ENCODE assay signal across 14 cellular contexts in the genomic region with DNA sequence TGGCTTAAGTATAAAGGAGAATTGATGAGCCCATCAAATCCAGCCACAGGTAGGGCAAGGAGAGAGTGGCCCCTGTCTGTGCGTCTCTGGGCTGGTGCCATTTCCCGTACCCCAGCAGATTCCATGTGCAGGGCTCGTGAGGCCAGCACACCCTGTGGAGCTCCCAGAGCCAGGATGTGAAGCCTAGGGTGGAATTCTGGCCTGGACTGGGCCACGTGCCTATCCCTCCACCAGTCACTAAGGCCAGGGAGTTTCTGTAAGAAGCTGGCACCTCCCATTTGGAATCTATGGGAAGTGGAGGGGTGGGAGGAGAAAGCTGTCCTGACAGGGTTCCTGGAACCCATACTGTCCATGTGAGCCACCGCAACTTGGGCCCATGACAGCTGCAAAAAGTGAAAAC.
"Had no signal": no experiment of that assay in that cellular context is flagged by ENCODE, and none has a peak within 500 bp of the region (broad histone marks: within the 10 kb centered on the region; RNA-seq: fewer than 3 reads in every experiment).

No MANE protein-coding gene starts in this region.

- FAIRE-seq: kidney had no signal

- H3K4me3 Mint-ChIP-seq: activated CD4-positive, alpha-beta memory T cell treated with anti-CD3 and anti-CD28 coated beads for 36 hours; activated T-helper 1 cell treated with anti-CD3 and anti-CD28 coated beads, Interleukin-12 subunit alpha, Interleukin-12 subunit beta, Interleukin-2, Interleukin-4 antibody, amounts not matched to agents 30 ng/mL and 10 ng/mL and 1 ng/mL, durations not matched to agents 14 hours and 24 hours and 36 hours; central memory CD8-positive, alpha-beta T cell; naive thymus-derived CD8-positive, alpha-beta T cell had no signal

- H3K4me3 ChIP-seq: body of pancreas, gastrocnemius medialis had no signal

- H3K27ac ChIP-seq: body of pancreas, neutrophil had no signal

- ATAC-seq: naive thymus-derived CD8-positive, alpha-beta T cell had no signal

- DNase-seq: activated CD4-positive, alpha-beta memory T cell treated with anti-CD3 and anti-CD28 coated beads for 36 hours; activated CD4-positive, alpha-beta T cell treated with anti-CD3 and anti-CD28 coated beads for 1 hour; activated naive CD4-positive, alpha-beta T cell; body of pancreas; effector memory CD4-positive, alpha-beta T cell; gastrocnemius medialis; kidney; midbrain; naive thymus-derived CD8-positive, alpha-beta T cell; stimulated activated naive CD4-positive, alpha-beta T cell treated with Interleukin-2 at 50 U/mL for 16 hours; SW 1271 had no signal

- H3K36me3 ChIP-seq: gastrocnemius medialis had no signal

- H3K27me3 ChIP-seq: body of pancreas, gastrocnemius medialis, neutrophil had no signal

- H3K27ac Mint-ChIP-seq: activated CD4-positive, alpha-beta memory T cell treated with anti-CD3 and anti-CD28 coated beads for 36 hours; activated T-helper 1 cell treated with anti-CD3 and anti-CD28 coated beads, Interleukin-12 subunit alpha, Interleukin-12 subunit beta, Interleukin-2, Interleukin-4 antibody, amounts not matched to agents 30 ng/mL and 10 ng/mL and 1 ng/mL, durations not matched to agents 14 hours and 24 hours and 36 hours; naive thymus-derived CD8-positive, alpha-beta T cell had no signal

- H3K9me3 ChIP-seq: body of pancreas, gastrocnemius medialis, neutrophil had no signal

- H3K9me3 Mint-ChIP-seq: activated CD4-positive, alpha-beta memory T cell treated with anti-CD3 and anti-CD28 coated beads for 36 hours; activated T-helper 1 cell treated with anti-CD3 and anti-CD28 coated beads, Interleukin-12 subunit alpha, Interleukin-12 subunit beta, Interleukin-2, Interleukin-4 antibody, amounts not matched to agents 30 ng/mL and 10 ng/mL and 1 ng/mL, durations not matched to agents 14 hours and 24 hours and 36 hours; central memory CD8-positive, alpha-beta T cell; naive thymus-derived CD8-positive, alpha-beta T cell had no signal
